ENCODE assay signal across 21 cellular contexts in genomic region chr16:84541999-84542876, GRCh38. TPM values are rescaled to one million over a fixed set of nuclear protein-coding genes. Genes with fewer than 3 reads are reported as not detected.
A peak's percentile ranks its signal among the peaks of the same experiment; 100 is the strongest.
DNase-seq lines count a peak whose midpoint lies in the region; ATAC-seq, FAIRE-seq and TF ChIP-seq lines count a peak whose summit lies in the region.
"Had no signal": no experiment of that assay in that cellular context is flagged by ENCODE, and none has a peak within 500 bp of the region (broad histone marks: within the 10 kb centered on the region; RNA-seq: fewer than 3 reads in every experiment).

No MANE protein-coding gene starts in this region.

- TF ChIP-seq POLR2A in endothelial cell of umbilical vein (IDR thresholded peaks at IDR 0.05; ENCODE audit: low read depth, low read length): no peak

- CTCF ChIA-PET in endothelial cell of umbilical vein (lab: Charles Lee): interaction anchor here (0.9 to 2.5 kb wide), 7 partner anchors 9 to 81 kb away, joined by 3 to 9 read pairs (median 3); no protein-coding TSS in a partner anchor

- H3K27me3 ChIP-seq in ACC112 (ENCODE audit: insufficient read depth, low read length) (no peaks in the 10 kb centered on the region), endothelial cell of umbilical vein (ENCODE audit: control insufficient read depth in 2 of 2, insufficient read depth in 2 of 2, low read length in 2 of 2) (no peaks in the 10 kb centered on the region), mesenchymal stem cell (ENCODE audit: control insufficient read depth in 1 of 2, insufficient read depth in 1 of 2, low read length in 2 of 2) (peaks cover 0 to 13% of the 10 kb centered on the region in 2 experiments)

- H3K4me1 Mint-ChIP-seq in HFFc6 (ENCODE audit: low read depth) (peaks cover 22% of the 10 kb centered on the region), type B pancreatic cell (ENCODE audit: unreplicated experiment) (peaks cover 47% of the 10 kb centered on the region), glutamatergic neuron (ENCODE audit: low read depth, unreplicated experiment) (peaks cover 47% of the 10 kb centered on the region)

- TF ChIP-seq CTCF in HFFc6 (IDR thresholded peaks at IDR 0.05) (no peak), endothelial cell of umbilical vein (IDR thresholded peaks at IDR 0.05; ENCODE audit: extremely low read depth in 1 of 2, insufficient read depth in 1 of 2, low read depth in 1 of 2, low read length in 2 of 2) (no peak), type B pancreatic cell (conservative IDR thresholded peaks at IDR 0.05) (no peak), glutamatergic neuron (IDR thresholded peaks at IDR 0.05; ENCODE audit: partially characterized antibody, unreplicated experiment) (no peak)

- H3K27ac Mint-ChIP-seq in HFFc6 (no peak overlapping the region), type B pancreatic cell (no peak overlapping the region), glutamatergic neuron (ENCODE audit: unreplicated experiment) (no peak overlapping the region)
- H3K27ac Mint-ChIP-seq: activated CD4-positive, alpha-beta T cell treated with anti-CD3 and anti-CD28 coated beads for 36 hours; CD4-positive, alpha-beta T cell had no signal

- no peaks in the 10 kb centered on the region for H3K79me2 ChIP-seq in ACC112 (ENCODE audit: control insufficient read depth, insufficient read depth, low read length, unreplicated experiment)
- no peaks in the 10 kb centered on the region for H3K79me2 ChIP-seq in endothelial cell of umbilical vein (ENCODE audit: control insufficient read depth, insufficient read depth, low read length)

- no peak overlapping the region for H4K91ac ChIP-seq in mesenchymal stem cell (ENCODE audit: low read length)

- no peaks in the 10 kb centered on the region for H3K9me3 Mint-ChIP-seq in HFFc6
- H3K9me3 Mint-ChIP-seq in type B pancreatic cell: no peaks in the 10 kb centered on the region
- peaks cover 16% of the 10 kb centered on the region for H3K9me3 Mint-ChIP-seq in glutamatergic neuron (ENCODE audit: unreplicated experiment)
- H3K9me3 Mint-ChIP-seq: CD4-positive, alpha-beta T cell had no signal

- no peak overlapping the region for H2BK120ac ChIP-seq in mesenchymal stem cell (ENCODE audit: low read depth, low read length)

- peak; percentile 89 for FAIRE-seq in endothelial cell of umbilical vein (lab: Jason Lieb, UNC)
- FAIRE-seq: endometrium had no signal

- H3K4me3 Mint-ChIP-seq in HFFc6 (no peak overlapping the region), type B pancreatic cell (no peak overlapping the region), glutamatergic neuron (ENCODE audit: unreplicated experiment) (no peak overlapping the region)
- H3K4me3 Mint-ChIP-seq: activated CD4-positive, alpha-beta T cell treated with anti-CD3 and anti-CD28 coated beads for 36 hours; CD4-positive, alpha-beta T cell had no signal

- no peak overlapping the region for H3K18ac ChIP-seq in mesenchymal stem cell (ENCODE audit: low read depth in 1 of 2, low read length in 2 of 2)

- H3K4me1 ChIP-seq in ACC112 (ENCODE audit: control insufficient read depth, insufficient read depth, low read length, unreplicated experiment) (peaks cover 38% of the 10 kb centered on the region), endothelial cell of umbilical vein (ENCODE audit: control insufficient read depth, extremely low read depth, insufficient read depth, low read length) (peaks cover 33% of the 10 kb centered on the region), mesenchymal stem cell (ENCODE audit: control insufficient read depth, insufficient read depth, low read depth, low read length) (peaks cover 20% of the 10 kb centered on the region)

- dilution Hi-C loops in endothelial cell of umbilical vein (cut with MboI; ENCODE audit: extremely low pct_ligation_motif_present, low sequenced_read_pairs): no loop called here

- H3K4me3 ChIP-seq in ACC112 (ENCODE audit: low read depth, low read length): peak overlapping the region; percentile 20
- H3K4me3 ChIP-seq in endothelial cell of umbilical vein (replicated peaks in 1 of 3; ENCODE audit: insufficient read depth in 1 of 3, low read depth in 1 of 3, low read length in 3 of 3): no peak overlapping the region
- H3K4me3 ChIP-seq in mesenchymal stem cell (ENCODE audit: insufficient read depth in 1 of 2, low read depth in 1 of 2, low read length in 2 of 2): no peak overlapping the region
- H3K4me3 ChIP-seq: gastrocnemius medialis, psoas muscle had no signal

- H3K9ac ChIP-seq in endothelial cell of umbilical vein (replicated peaks; ENCODE audit: extremely low read depth, insufficient read depth, low read length) (no peak overlapping the region), mesenchymal stem cell (ENCODE audit: low read length) (no peak overlapping the region)

- H3K4me2 ChIP-seq in endothelial cell of umbilical vein (ENCODE audit: insufficient read depth, low read length): peak overlapping the region; percentile 43
- peak overlapping the region; percentile 35 for H3K4me2 ChIP-seq in mesenchymal stem cell (ENCODE audit: low read length, poor library complexity, severe bottlenecking)

- peak overlapping the region; percentile 41 for H2AFZ ChIP-seq in ACC112 (ENCODE audit: low read length, unreplicated experiment)
- no peak overlapping the region for H2AFZ ChIP-seq in endothelial cell of umbilical vein (ENCODE audit: low read depth, low read length)
- no peak overlapping the region for H2AFZ ChIP-seq in mesenchymal stem cell (ENCODE audit: low read depth, low read length)

- peak overlapping the region; percentile 67 for H3K27ac ChIP-seq in ACC112 (ENCODE audit: low read depth, low read length)
- no peak overlapping the region for H3K27ac ChIP-seq in endothelial cell of umbilical vein (ENCODE audit: insufficient read depth, low read depth, low read length)
- peak overlapping the region; percentile 72 for H3K27ac ChIP-seq in mesenchymal stem cell (ENCODE audit: low read length, poor library complexity, severe bottlenecking)
- H3K27ac ChIP-seq: gastrocnemius medialis, psoas muscle had no signal

- H4K8ac ChIP-seq in mesenchymal stem cell (ENCODE audit: low read length): no peak overlapping the region

- intact Hi-C loops in endothelial cell of umbilical vein (cut with micrococcal nuclease): no loop called here

- 86% methylated on average over 7 of the region's 7 CpGs for WGBS in mesenchymal stem cell

- DNase-seq in HFFc6 (peak; percentile 3), endothelial cell of umbilical vein (ENCODE audit: low read depth, low spot score) (peak; percentile 89), mesenchymal stem cell (no peak), ureter (ENCODE audit: low spot score) (no peak), type B pancreatic cell (ENCODE audit: extremely low spot score, unreplicated experiment) (no peak), glutamatergic neuron (no peak)
- DNase-seq: activated CD4-positive, alpha-beta T cell treated with anti-CD3 and anti-CD28 coated beads for 36 hours; CD4-positive, alpha-beta T cell; DMS53; gastrocnemius medialis; KBM-7; left cardiac atrium; midbrain; MV-4-11; NCI-H1930; NCI-H510A; psoas muscle; stimulated activated CD4-positive, alpha-beta T cell treated with anti-CD3 and anti-CD28 coated beads, Interleukin-12 subunit alpha, Interleukin-12 subunit beta, amount 100 ng/mL, for 4 hours had no signal

- H3K9me1 ChIP-seq in endothelial cell of umbilical vein (replicated peaks; ENCODE audit: control insufficient read depth, extremely low read depth, insufficient read depth, low read length): no peaks in the 10 kb centered on the region

- H3K79me1 ChIP-seq in mesenchymal stem cell (replicated peaks; ENCODE audit: low read length, poor library complexity, severe bottlenecking): no peaks in the 10 kb centered on the region

- POLR2A ChIA-PET in endothelial cell of umbilical vein (lab: Charles Lee): interaction anchor here (0.6 to 1.5 kb wide), 3 partner anchors 9 to 355 kb away, joined by 3 to 8 read pairs (median 4); partner anchors contain the start of gene TAF1C

- H2BK12ac ChIP-seq in mesenchymal stem cell (ENCODE audit: low read length in 2 of 2): no peak overlapping the region

- no peak overlapping the region for H2AK5ac ChIP-seq in mesenchymal stem cell (ENCODE audit: low read length, severe bottlenecking)

- H2BK15ac ChIP-seq in mesenchymal stem cell (ENCODE audit: low read depth, poor library complexity, severe bottlenecking): no peak overlapping the region

- H3K23ac ChIP-seq in mesenchymal stem cell (ENCODE audit: low read length in 2 of 2): no peak overlapping the region

- no peak overlapping the region for H3K4ac ChIP-seq in mesenchymal stem cell (ENCODE audit: low read depth in 1 of 2, low read length in 2 of 2)

- H3K27me3 Mint-ChIP-seq in HFFc6 (ENCODE audit: insufficient read depth) (peaks cover under 1% of the 10 kb centered on the region; the same call in 1 of the 2 replicates), type B pancreatic cell (no peaks in the 10 kb centered on the region), glutamatergic neuron (ENCODE audit: unreplicated experiment) (peaks cover 9% of the 10 kb centered on the region)
- H3K27me3 Mint-ChIP-seq: CD4-positive, alpha-beta T cell had no signal

- H3K36me3 Mint-ChIP-seq in HFFc6 (ENCODE audit: low read depth) (no peaks in the 10 kb centered on the region), type B pancreatic cell (no peaks in the 10 kb centered on the region), glutamatergic neuron (ENCODE audit: unreplicated experiment) (no peaks in the 10 kb centered on the region)

- H2BK5ac ChIP-seq in mesenchymal stem cell (ENCODE audit: low read depth, low read length, poor library complexity, severe bottlenecking): no peak overlapping the region

- ATAC-seq in GM21529 (IDR thresholded peaks at IDR 0.05; ENCODE audit: unreplicated experiment): no peak
- ATAC-seq: activated CD4-positive, alpha-beta T cell treated with anti-CD3 and anti-CD28 coated beads for 36 hours; gastrocnemius medialis; psoas muscle had no signal

- H3K36me3 ChIP-seq in ACC112 (ENCODE audit: insufficient read depth, low read length): no peaks in the 10 kb centered on the region
- no peaks in the 10 kb centered on the region for H3K36me3 ChIP-seq in endothelial cell of umbilical vein (ENCODE audit: control insufficient read depth in 2 of 2, extremely low read depth in 1 of 2, insufficient read depth in 2 of 2, low read length in 2 of 2)
- no peaks in the 10 kb centered on the region for H3K36me3 ChIP-seq in mesenchymal stem cell (ENCODE audit: control insufficient read depth in 1 of 2, insufficient read depth in 2 of 2, low read depth in 1 of 2, low read length in 2 of 2)
- H3K36me3 ChIP-seq: gastrocnemius medialis had no signal

- H3K9me3 ChIP-seq in endothelial cell of umbilical vein (replicated peaks; ENCODE audit: control insufficient read depth, insufficient read depth, low read length) (no peaks in the 10 kb centered on the region), mesenchymal stem cell (ENCODE audit: control insufficient read depth, low read length) (no peaks in the 10 kb centered on the region)
- H3K9me3 ChIP-seq: gastrocnemius medialis, psoas muscle had no signal

- H3K14ac ChIP-seq in mesenchymal stem cell (ENCODE audit: low read length in 2 of 2): no peak overlapping the region

- BruUV-seq in endothelial cell of umbilical vein (replicated peaks; lab: Mats Ljungman, UMichigan): no TSS peak

- no peaks in the 10 kb centered on the region for H4K20me1 ChIP-seq in endothelial cell of umbilical vein (replicated peaks; ENCODE audit: control insufficient read depth, extremely low read depth, insufficient read depth, low read length)

RNA-seq across cellular contexts. Expression of gene MEAK7, which starts 37.8 kb away (rescaled TPM):
- total RNA-seq in HFFc6 (2021; fragmentation: NEBNext Ultra II Directional; extraction: Animal tissue kit (Norgen Biotek cat#: 25700)): 10 to 100 TPM; 45.6 to 57.3 (median 50.8) TPM
- total RNA-seq in endothelial cell of umbilical vein: 19.3 and 22.7 TPM in 2 replicates
- polyA plus RNA-seq in endothelial cell of umbilical vein: 16.2 and 17.9 TPM in 2 replicates
- 13.4 and 13.9 TPM in 2 replicates for polyA plus RNA-seq in endothelial cell of umbilical vein (2011; cell fraction: cytosol; rRNA removed)
- polyA plus RNA-seq in endothelial cell of umbilical vein (2011; cell fraction: nucleus; rRNA removed): 15.0 and 18.1 TPM in 2 replicates
- 19.5 and 22.5 TPM in 2 replicates for polyA plus RNA-seq in endothelial cell of umbilical vein (2012)
- polyA minus RNA-seq in endothelial cell of umbilical vein: 26.0 and 29.2 TPM in 2 replicates
- polyA minus RNA-seq in endothelial cell of umbilical vein (2011; cell fraction: cytosol; rRNA and poly(A)+ RNA removed): 9.0 TPM
- 13.7 and 13.8 TPM in 2 replicates for polyA minus RNA-seq in endothelial cell of umbilical vein (2011; cell fraction: nucleus; rRNA and poly(A)+ RNA removed)
- 13.8 TPM for polyA plus RNA-seq in mesenchymal stem cell (2013, experiment 1 of 2)
- polyA plus RNA-seq in mesenchymal stem cell (2013, experiment 2 of 2): 14.8 TPM
- total RNA-seq in ureter: 53.9 TPM
- 28.5 and 30.3 TPM in 2 replicates for total RNA-seq in type B pancreatic cell (ENCODE audit: low replicate concordance)
- total RNA-seq in glutamatergic neuron (ENCODE audit: unreplicated experiment): 44.8 TPM

Comparison
In these comparisons a context has a peak if more than half of its experiments do, and no peak if none do; other contexts are left out.
1. DNase-seq: peak in HFFc6 (single experiment) and endothelial cell of umbilical vein (single experiment); none in mesenchymal stem cell (single experiment), ureter (single experiment), type B pancreatic cell (single experiment) and glutamatergic neuron (single experiment).